ENCODE assay signal across 1 cellular context in the genomic region with DNA sequence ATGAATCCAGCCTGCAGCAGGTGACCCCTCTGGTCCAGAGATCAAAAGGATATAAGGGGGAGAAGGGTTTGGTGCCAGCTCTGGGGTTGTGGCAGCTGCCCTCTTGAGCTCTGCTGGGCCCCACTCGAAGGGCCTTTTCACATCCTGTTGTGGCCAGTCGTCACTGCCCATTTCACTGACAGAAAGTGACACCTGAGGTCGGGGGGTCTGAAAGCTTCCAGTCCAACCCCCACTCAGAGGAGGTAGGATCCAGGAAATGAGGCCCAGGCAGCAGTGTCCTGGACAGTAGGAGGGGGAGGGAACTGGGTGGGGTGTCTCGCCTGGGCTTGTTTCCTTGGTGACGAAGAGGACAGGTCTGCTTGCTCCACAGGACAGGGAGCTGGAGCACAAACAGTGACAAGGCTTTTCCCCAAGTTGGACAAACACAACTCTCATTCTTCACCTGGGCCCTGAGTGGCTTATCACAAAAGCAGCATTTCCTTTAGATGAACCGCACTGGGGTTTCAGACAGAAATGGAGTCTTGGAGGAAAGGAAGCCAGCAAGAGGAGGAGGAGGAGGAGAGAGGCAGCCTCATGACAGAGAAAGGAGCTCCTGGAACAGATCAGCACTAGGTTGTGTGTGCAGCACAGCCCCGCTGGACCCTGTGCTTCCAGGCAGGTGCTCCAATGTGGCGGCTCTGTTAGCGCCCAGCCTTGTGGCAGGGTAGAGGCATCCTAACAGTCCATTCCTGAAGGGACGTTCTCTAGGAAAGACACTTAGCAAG.
A peak's percentile ranks its signal among the peaks of the same experiment; 100 is the strongest.
TF ChIP-seq lines count a peak whose summit lies in the region.

No MANE protein-coding gene starts in this region.

TF ChIP-seq in K562, 482 proteins besides CTCF, POLR2A, EP300 and RAD21 (continued from another document and continues in another):
- TF ChIP-seq JUND (IDR thresholded peaks at IDR 0.05; ENCODE audit: borderline replicate concordance, low read depth, low read length) (no peak), JUND (tag; IDR thresholded peaks at IDR 0.05; ENCODE audit: borderline replicate concordance, low read depth, low read length) (peak; percentile 40; the same call in 1 of the 3 replicates), CREB3L1 (IDR thresholded peaks at IDR 0.05; ENCODE audit: borderline replicate concordance, low read depth) (no peak), NCOR1 (IDR thresholded peaks at IDR 0.05) (no peak), SETDB1 (IDR thresholded peaks at IDR 0.05; ENCODE audit: low read length) (no peak), CC2D1A (IDR thresholded peaks at IDR 0.05) (no peak), ZNF143 (CRISPR knock-in tag; IDR thresholded peaks at IDR 0.05) (no peak), HMG20A (CRISPR knock-in tag; conservative IDR thresholded peaks at IDR 0.05) (no peak), XRCC5 (IDR thresholded peaks at IDR 0.05; ENCODE audit: low read depth, low read length) (no peak), ZNF561 (CRISPR knock-in tag; conservative IDR thresholded peaks at IDR 0.05) (no peak), TFAP4 (CRISPR knock-in tag; IDR thresholded peaks at IDR 0.05; ENCODE audit: borderline replicate concordance) (no peak), HES1 (IDR thresholded peaks at IDR 0.05; ENCODE audit: low read depth) (no peak), EHMT2 (IDR thresholded peaks at IDR 0.05) (0 out of 2 replicates have a peak, but pooled peaks have one; percentile 43), DPF2 (IDR thresholded peaks at IDR 0.05) (peak; percentile 52; the same call in 1 of the 2 replicates), MAZ (CRISPR knock-in tag; conservative IDR thresholded peaks at IDR 0.05 in 1 of 2, IDR thresholded peaks at IDR 0.05 in 1 of 2) (peak; percentile 41 to 72; a peak in 3 of 4 replicates), BDP1 (IDR thresholded peaks at IDR 0.05; ENCODE audit: insufficient read depth, insufficient read length) (no peak), ARID1B (IDR thresholded peaks at IDR 0.05) (peak; percentile 48), ZBTB7A (IDR thresholded peaks at IDR 0.05; ENCODE audit: borderline replicate concordance, control insufficient read depth, low read depth, low read length) (peak; percentile 31; the same call in 1 of the 2 replicates), HDAC1 (IDR thresholded peaks at IDR 0.05) (0 out of 4 replicates have a peak, but pooled peaks of 1 of the 2 experiments have one; percentile 24), RBBP5 (IDR thresholded peaks at IDR 0.05; ENCODE audit: borderline replicate concordance, insufficient read depth, low read length, poor library complexity, severe bottlenecking) (no peak), CBFA2T3 (IDR thresholded peaks at IDR 0.05) (peak; percentile 32; the same call in 1 of the 2 replicates), NR2C2 (CRISPR knock-in tag; IDR thresholded peaks at IDR 0.05) (no peak), NR2C2 (tag; IDR thresholded peaks at IDR 0.05) (no peak), CBX1 (IDR thresholded peaks at IDR 0.05; ENCODE audit: low read depth) (no peak), ETV1 (tag; conservative IDR thresholded peaks at IDR 0.05; ENCODE audit: low read depth) (no peak), ZNF311 (CRISPR knock-in tag; IDR thresholded peaks at IDR 0.05) (no peak), RBM17 (IDR thresholded peaks at IDR 0.05; ENCODE audit: borderline replicate concordance, low read depth, low read length) (no peak), NFE2 (IDR thresholded peaks at IDR 0.05; ENCODE audit: low read depth) (peak; percentile 60), ZNF699 (CRISPR knock-in tag; IDR thresholded peaks at IDR 0.05; ENCODE audit: insufficient replicate concordance) (no peak), XRCC4 (IDR thresholded peaks at IDR 0.05; ENCODE audit: extremely low read depth, insufficient read depth, insufficient read length) (no peak), GATA2 (CRISPR knock-in tag; IDR thresholded peaks at IDR 0.05) (0 out of 2 replicates have a peak, but pooled peaks have one; percentile 27), ESRRA (IDR thresholded peaks at IDR 0.05; ENCODE audit: borderline replicate concordance, low read depth) (no peak), AFF4 (CRISPR knock-in tag; IDR thresholded peaks at IDR 0.05) (no peak), POLR3G (IDR thresholded peaks at IDR 0.05; ENCODE audit: extremely low read depth, insufficient read length, insufficient replicate concordance) (no peak), JUN (IDR thresholded peaks at IDR 0.05; ENCODE audit: borderline replicate concordance, low read depth, low read length) (0 out of 2 replicates have a peak, but pooled peaks have one; percentile 33), JUN (CRISPR knock-in tag; IDR thresholded peaks at IDR 0.05; ENCODE audit: borderline replicate concordance) (no peak), NCOA2 (IDR thresholded peaks at IDR 0.05; ENCODE audit: partially characterized antibody in 2 of 2) (no peak), YY1 (IDR thresholded peaks at IDR 0.05; ENCODE audit: borderline replicate concordance in 1 of 3, control insufficient read depth in 1 of 3, extremely low read depth in 1 of 3, insufficient read depth in 3 of 3, insufficient read length in 1 of 3, insufficient replicate concordance in 2 of 3, low read depth in 1 of 3, low read length in 2 of 3) (peak in 1 of 3 experiments; percentile 43), SMC3 (conservative IDR thresholded peaks at IDR 0.05; ENCODE audit: insufficient read depth, low read depth, low read length) (no peak), ZNF79 (CRISPR knock-in tag; IDR thresholded peaks at IDR 0.05; ENCODE audit: low read depth) (no peak), ZNF511 (CRISPR knock-in tag; IDR thresholded peaks at IDR 0.05) (peak; percentile 40; the same call in 1 of the 2 replicates), ZEB2 (IDR thresholded peaks at IDR 0.05) (peak; percentile 78), MAFG (tag; conservative IDR thresholded peaks at IDR 0.05) (peak; percentile 45)
- TF ChIP-seq, protein P1, sequence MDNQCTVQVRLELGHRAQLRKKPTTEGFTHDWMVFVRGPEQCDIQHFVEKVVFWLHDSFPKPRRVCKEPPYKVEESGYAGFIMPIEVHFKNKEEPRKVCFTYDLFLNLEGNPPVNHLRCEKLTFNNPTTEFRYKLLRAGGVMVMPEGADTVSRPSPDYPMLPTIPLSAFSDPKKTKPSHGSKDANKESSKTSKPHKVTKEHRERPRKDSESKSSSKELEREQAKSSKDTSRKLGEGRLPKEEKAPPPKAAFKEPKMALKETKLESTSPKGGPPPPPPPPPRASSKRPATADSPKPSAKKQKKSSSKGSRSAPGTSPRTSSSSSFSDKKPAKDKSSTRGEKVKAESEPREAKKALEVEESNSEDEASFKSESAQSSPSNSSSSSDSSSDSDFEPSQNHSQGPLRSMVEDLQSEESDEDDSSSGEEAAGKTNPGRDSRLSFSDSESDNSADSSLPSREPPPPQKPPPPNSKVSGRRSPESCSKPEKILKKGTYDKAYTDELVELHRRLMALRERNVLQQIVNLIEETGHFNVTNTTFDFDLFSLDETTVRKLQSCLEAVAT (IDR thresholded peaks at IDR 0.05) = 0 out of 4 replicates have a peak, but pooled peaks of 1 of the 2 experiments have one; percentile 7
- TF ChIP-seq, protein P2, sequence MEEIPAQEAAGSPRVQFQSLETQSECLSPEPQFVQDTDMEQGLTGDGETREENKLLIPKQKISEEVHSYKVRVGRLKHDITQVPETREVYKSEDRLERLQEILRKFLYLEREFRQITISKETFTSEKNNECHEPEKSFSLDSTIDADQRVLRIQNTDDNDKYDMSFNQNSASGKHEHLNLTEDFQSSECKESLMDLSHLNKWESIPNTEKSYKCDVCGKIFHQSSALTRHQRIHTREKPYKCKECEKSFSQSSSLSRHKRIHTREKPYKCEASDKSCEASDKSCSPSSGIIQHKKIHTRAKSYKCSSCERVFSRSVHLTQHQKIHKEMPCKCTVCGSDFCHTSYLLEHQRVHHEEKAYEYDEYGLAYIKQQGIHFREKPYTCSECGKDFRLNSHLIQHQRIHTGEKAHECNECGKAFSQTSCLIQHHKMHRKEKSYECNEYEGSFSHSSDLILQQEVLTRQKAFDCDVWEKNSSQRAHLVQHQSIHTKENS (CRISPR knock-in tag; IDR thresholded peaks at IDR 0.05) = no peak
- TF ChIP-seq, protein P3, sequence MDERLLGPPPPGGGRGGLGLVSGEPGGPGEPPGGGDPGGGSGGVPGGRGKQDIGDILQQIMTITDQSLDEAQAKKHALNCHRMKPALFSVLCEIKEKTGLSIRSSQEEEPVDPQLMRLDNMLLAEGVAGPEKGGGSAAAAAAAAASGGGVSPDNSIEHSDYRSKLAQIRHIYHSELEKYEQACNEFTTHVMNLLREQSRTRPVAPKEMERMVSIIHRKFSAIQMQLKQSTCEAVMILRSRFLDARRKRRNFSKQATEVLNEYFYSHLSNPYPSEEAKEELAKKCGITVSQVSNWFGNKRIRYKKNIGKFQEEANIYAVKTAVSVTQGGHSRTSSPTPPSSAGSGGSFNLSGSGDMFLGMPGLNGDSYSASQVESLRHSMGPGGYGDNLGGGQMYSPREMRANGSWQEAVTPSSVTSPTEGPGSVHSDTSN (CRISPR knock-in tag; IDR thresholded peaks at IDR 0.05; ENCODE audit: low read depth) = no peak
- TF ChIP-seq, protein P3 (tag; conservative IDR thresholded peaks at IDR 0.05; ENCODE audit: low read depth) = no peak
- TF ChIP-seq, protein P4, sequence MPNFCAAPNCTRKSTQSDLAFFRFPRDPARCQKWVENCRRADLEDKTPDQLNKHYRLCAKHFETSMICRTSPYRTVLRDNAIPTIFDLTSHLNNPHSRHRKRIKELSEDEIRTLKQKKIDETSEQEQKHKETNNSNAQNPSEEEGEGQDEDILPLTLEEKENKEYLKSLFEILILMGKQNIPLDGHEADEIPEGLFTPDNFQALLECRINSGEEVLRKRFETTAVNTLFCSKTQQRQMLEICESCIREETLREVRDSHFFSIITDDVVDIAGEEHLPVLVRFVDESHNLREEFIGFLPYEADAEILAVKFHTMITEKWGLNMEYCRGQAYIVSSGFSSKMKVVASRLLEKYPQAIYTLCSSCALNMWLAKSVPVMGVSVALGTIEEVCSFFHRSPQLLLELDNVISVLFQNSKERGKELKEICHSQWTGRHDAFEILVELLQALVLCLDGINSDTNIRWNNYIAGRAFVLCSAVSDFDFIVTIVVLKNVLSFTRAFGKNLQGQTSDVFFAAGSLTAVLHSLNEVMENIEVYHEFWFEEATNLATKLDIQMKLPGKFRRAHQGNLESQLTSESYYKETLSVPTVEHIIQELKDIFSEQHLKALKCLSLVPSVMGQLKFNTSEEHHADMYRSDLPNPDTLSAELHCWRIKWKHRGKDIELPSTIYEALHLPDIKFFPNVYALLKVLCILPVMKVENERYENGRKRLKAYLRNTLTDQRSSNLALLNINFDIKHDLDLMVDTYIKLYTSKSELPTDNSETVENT (CRISPR knock-in tag; IDR thresholded peaks at IDR 0.05) = no peak
